Comparison of ENCODE assay signal across 6 cellular contexts in genomic region chr10:111545806-111546205, GRCh38.
"Had no signal": no experiment of that assay in that cellular context is flagged by ENCODE, and none has a peak within 500 bp of the region (broad histone marks: within the 10 kb centered on the region; RNA-seq: fewer than 3 reads in every experiment).

No MANE protein-coding gene starts in this region.

- H3K4me1 ChIP-seq: HAP-1 had no signal

- DNase-seq: GM23248, GOT3, HFFc6 had no signal

- H3K36me3 ChIP-seq: HAP-1 had no signal

- H3K27ac ChIP-seq: GM23248, HL-60 had no signal

- FAIRE-seq: HepG2 had no signal

- H3K4me3 ChIP-seq: GM23248, HAP-1 had no signal

- H3K9me3 ChIP-seq: HAP-1 had no signal
